ENCODE assay signal across 24 cellular contexts in the genomic region with DNA sequence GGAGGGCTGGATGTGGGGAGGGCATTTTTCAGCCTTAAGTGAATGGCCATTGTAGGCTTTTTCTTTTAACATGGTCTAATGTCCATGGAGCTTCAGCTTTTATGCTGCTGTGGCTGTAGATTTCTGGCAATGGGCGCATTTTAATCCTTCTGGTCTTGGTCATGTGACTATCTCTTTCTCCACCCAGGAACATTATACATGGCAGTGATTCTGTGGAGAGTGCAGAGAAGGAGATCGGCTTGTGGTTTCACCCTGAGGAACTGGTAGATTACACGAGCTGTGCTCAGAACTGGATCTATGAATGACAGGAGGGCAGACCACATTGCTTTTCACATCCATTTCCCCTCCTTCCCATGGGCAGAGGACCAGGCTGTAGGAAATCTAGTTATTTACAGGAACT. TPM values are rescaled to one million over a fixed set of nuclear protein-coding genes. Genes with fewer than 3 reads are reported as not detected.
DNase-seq lines count a peak whose midpoint lies in the region; ATAC-seq and TF ChIP-seq lines count a peak whose summit lies in the region.
"Had no signal": no experiment of that assay in that cellular context is flagged by ENCODE, and none has a peak within 500 bp of the region (broad histone marks: within the 10 kb centered on the region; RNA-seq: fewer than 3 reads in every experiment).

No MANE protein-coding gene starts in this region.

- no peak for TF ChIP-seq CTCF in mammary epithelial cell (conservative IDR thresholded peaks at IDR 0.05 in 1 of 2, IDR thresholded peaks at IDR 0.05 in 1 of 2; ENCODE audit: extremely low read depth in 1 of 2, insufficient read depth in 1 of 2, low read depth in 1 of 2, low read length in 2 of 2)

- peak overlapping the region; percentile 1 for H3K27ac Mint-ChIP-seq in activated CD4-positive, alpha-beta T cell treated with anti-CD3 and anti-CD28 coated beads for 36 hours
- H3K27ac Mint-ChIP-seq in activated naive CD8-positive, alpha-beta T cell treated with anti-CD3 and anti-CD28 coated beads, Interleukin-2, amount 50 U/mL, for 24 hours = peak overlapping the region; percentile 23
- H3K27ac Mint-ChIP-seq in activated naive CD8-positive, alpha-beta T cell treated with anti-CD3 and anti-CD28 coated beads for 36 hours = no peak overlapping the region

- no peak overlapping the region for H3K9ac ChIP-seq in mammary epithelial cell (ENCODE audit: insufficient read depth, low read length)
- H3K9ac ChIP-seq: BLaER1 treated with 17β-estradiol and CSF1 and Interleukin-3, amounts not matched to agents 10 nM and 100 nM had no signal

- no peak for ATAC-seq in activated CD4-positive, alpha-beta T cell treated with anti-CD3 and anti-CD28 coated beads for 36 hours
- ATAC-seq in activated naive CD8-positive, alpha-beta T cell treated with anti-CD3 and anti-CD28 coated beads, Interleukin-2, amount 50 U/mL, for 24 hours = no peak
- no peak for ATAC-seq in HG02763 (IDR thresholded peaks at IDR 0.05; ENCODE audit: unreplicated experiment)
- ATAC-seq: Right ventricle myocardium inferior had no signal

- H3K79me2 ChIP-seq in mammary epithelial cell (ENCODE audit: insufficient read depth, low read length) = peaks cover 49% of the 10 kb centered on the region

- H3K36me3 Mint-ChIP-seq in activated CD4-positive, alpha-beta T cell treated with anti-CD3 and anti-CD28 coated beads for 36 hours (ENCODE audit: low read depth) = peaks cover 69% of the 10 kb centered on the region
- H3K36me3 Mint-ChIP-seq in activated naive CD8-positive, alpha-beta T cell treated with anti-CD3 and anti-CD28 coated beads, Interleukin-2, amount 50 U/mL, for 24 hours (ENCODE audit: low read depth) = peaks cover 64% of the 10 kb centered on the region
- H3K36me3 Mint-ChIP-seq in activated naive CD8-positive, alpha-beta T cell treated with anti-CD3 and anti-CD28 coated beads for 36 hours = peaks cover 55% of the 10 kb centered on the region

- CTCF ChIA-PET in activated CD4-positive, alpha-beta T cell treated with anti-CD3 and anti-CD28 coated beads for 36 hours (lab: Charles Lee) = interaction anchor here (0.6 to 2.4 kb wide), 2 partner anchors 8 to 46 kb away, joined by 3 to 15 read pairs; a partner anchor contains a TSS
- CTCF ChIA-PET in mammary epithelial cell (lab: Charles Lee; ENCODE audit: low non-redundant PET) = no interaction called here

- H3K4me2 ChIP-seq in mammary epithelial cell (ENCODE audit: insufficient read depth, low read depth, low read length) = no peak overlapping the region
- H3K4me2 ChIP-seq: BLaER1 treated with 17β-estradiol and CSF1 and Interleukin-3, amounts not matched to agents 10 nM and 100 nM had no signal

- dilution Hi-C loops in mammary epithelial cell (cut with HindIII; ENCODE audit: low sequenced_read_pairs) = no loop called here

- H3K36me3 ChIP-seq in mammary epithelial cell (ENCODE audit: insufficient read depth, low read length) = peaks cover 30% of the 10 kb centered on the region

- no peak overlapping the region for H3K4me3 ChIP-seq in mammary epithelial cell (replicated peaks in 1 of 3; ENCODE audit: insufficient read depth in 1 of 3, low read depth in 2 of 3, low read length in 3 of 3)
- H3K4me3 ChIP-seq: BLaER1 treated with 17β-estradiol and CSF1 and Interleukin-3, amounts not matched to agents 10 nM and 100 nM; SJSA1 had no signal

- POLR2A ChIA-PET in activated CD4-positive, alpha-beta T cell treated with anti-CD3 and anti-CD28 coated beads for 36 hours (lab: Charles Lee) = interaction anchor here (0.7 to 2.6 kb wide), 2 partner anchors 8 to 121 kb away, joined by 4 to 15 read pairs; a partner anchor contains a TSS

- no peak for DNase-seq in activated CD4-positive, alpha-beta T cell treated with anti-CD3 and anti-CD28 coated beads for 36 hours
- no peak for DNase-seq in activated CD4-positive, alpha-beta T cell treated with anti-CD3 and anti-CD28 coated beads, Interleukin-2, amount 50 U/mL, for 48 hours
- no peak for DNase-seq in activated naive CD8-positive, alpha-beta T cell treated with anti-CD3 and anti-CD28 coated beads, Interleukin-2, amount 50 U/mL, for 24 hours
- DNase-seq in activated naive CD8-positive, alpha-beta T cell treated with anti-CD3 and anti-CD28 coated beads for 36 hours = no peak
- DNase-seq in mammary epithelial cell (no peak), substantia nigra (lab: John Stamatoyannopoulos, UW) (no peak), NCI-H524 (lab: John Stamatoyannopoulos, UW) (no peak)
- DNase-seq: ACHN; CD4-positive, alpha-beta memory T cell; DMS153; GOT3; HCEC 1CT; KG1; NCI-H1105 treated with DMSO at 0.1 percent for 48 hours; NCI-H1694; NCI-H2081; NCI-H2171 treated with DMSO at 0.1 percent for 48 hours; NCI-H526; OCI-M1 had no signal

- H4K20me1 ChIP-seq in mammary epithelial cell (ENCODE audit: insufficient read depth, low read length) = no peaks in the 10 kb centered on the region

- peaks cover 11% of the 10 kb centered on the region for H3K4me1 ChIP-seq in mammary epithelial cell (ENCODE audit: insufficient read depth, low read length)

- no peaks in the 10 kb centered on the region for H3K27me3 ChIP-seq in mammary epithelial cell (ENCODE audit: insufficient read depth, low read length)
- H3K27me3 ChIP-seq: BLaER1 treated with 17β-estradiol and CSF1 and Interleukin-3, amounts not matched to agents 10 nM and 100 nM; SJSA1 had no signal

- no peaks in the 10 kb centered on the region for H3K27me3 Mint-ChIP-seq in activated CD4-positive, alpha-beta T cell treated with anti-CD3 and anti-CD28 coated beads for 36 hours
- H3K27me3 Mint-ChIP-seq in activated naive CD8-positive, alpha-beta T cell treated with anti-CD3 and anti-CD28 coated beads, Interleukin-2, amount 50 U/mL, for 24 hours = no peaks in the 10 kb centered on the region
- peaks cover 4% of the 10 kb centered on the region for H3K27me3 Mint-ChIP-seq in activated naive CD8-positive, alpha-beta T cell treated with anti-CD3 and anti-CD28 coated beads for 36 hours
- H3K27me3 Mint-ChIP-seq: CD4-positive, alpha-beta memory T cell had no signal

- in situ Hi-C loops in mammary epithelial cell (cut with MboI; ENCODE audit: low sequenced_read_pairs in 2 of 2) = loop anchor here in 1 of 2 donors (25.0 kb wide), 1 partner anchor 324 kb away; a partner anchor contains a TSS

- H2AFZ ChIP-seq in mammary epithelial cell (ENCODE audit: low read depth, low read length) = no peak overlapping the region

- BruUV-seq in mammary epithelial cell (replicated peaks; lab: Mats Ljungman, UMichigan) = TSS peak; percentile 19

- H3K9me3 Mint-ChIP-seq in activated CD4-positive, alpha-beta T cell treated with anti-CD3 and anti-CD28 coated beads for 36 hours (ENCODE audit: low read depth) = no peaks in the 10 kb centered on the region
- no peaks in the 10 kb centered on the region for H3K9me3 Mint-ChIP-seq in activated naive CD8-positive, alpha-beta T cell treated with anti-CD3 and anti-CD28 coated beads, Interleukin-2, amount 50 U/mL, for 24 hours
- H3K9me3 Mint-ChIP-seq in activated naive CD8-positive, alpha-beta T cell treated with anti-CD3 and anti-CD28 coated beads for 36 hours = no peaks in the 10 kb centered on the region

- H3K4me1 Mint-ChIP-seq in activated CD4-positive, alpha-beta T cell treated with anti-CD3 and anti-CD28 coated beads for 36 hours = peaks cover 21% of the 10 kb centered on the region
- peaks cover 28% of the 10 kb centered on the region for H3K4me1 Mint-ChIP-seq in activated naive CD8-positive, alpha-beta T cell treated with anti-CD3 and anti-CD28 coated beads, Interleukin-2, amount 50 U/mL, for 24 hours
- H3K4me1 Mint-ChIP-seq in activated naive CD8-positive, alpha-beta T cell treated with anti-CD3 and anti-CD28 coated beads for 36 hours = peaks cover 27% of the 10 kb centered on the region

- no peak overlapping the region for H3K4me3 Mint-ChIP-seq in activated CD4-positive, alpha-beta T cell treated with anti-CD3 and anti-CD28 coated beads for 36 hours
- H3K4me3 Mint-ChIP-seq in activated naive CD8-positive, alpha-beta T cell treated with anti-CD3 and anti-CD28 coated beads, Interleukin-2, amount 50 U/mL, for 24 hours = no peak overlapping the region
- H3K4me3 Mint-ChIP-seq in activated naive CD8-positive, alpha-beta T cell treated with anti-CD3 and anti-CD28 coated beads for 36 hours = no peak overlapping the region
- H3K4me3 Mint-ChIP-seq: CD4-positive, alpha-beta memory T cell had no signal

- 95% methylated on average over 3 of the region's 3 CpGs for WGBS in mammary epithelial cell (ENCODE audit: low coverage, missing lambda C conversion rate)

- H3K27ac ChIP-seq in mammary epithelial cell (ENCODE audit: insufficient read depth, low read depth, low read length) (no peak overlapping the region), substantia nigra (ENCODE audit: low read depth, low read length, poor library complexity, severe bottlenecking) (no peak overlapping the region)
- H3K27ac ChIP-seq: 22Rv1; BLaER1 treated with 17β-estradiol and CSF1 and Interleukin-3, amounts not matched to agents 10 nM and 100 nM; SJSA1 had no signal

- intact Hi-C loops in activated CD4-positive, alpha-beta T cell treated with anti-CD3 and anti-CD28 coated beads for 36 hours (cut with DNase I, micrococcal nuclease) = no loop called here
- intact Hi-C loops in mammary epithelial cell (cut with micrococcal nuclease) = no loop called here

- H3K9me3 ChIP-seq in mammary epithelial cell (replicated peaks; ENCODE audit: insufficient read depth, low read length) = no peaks in the 10 kb centered on the region
- H3K9me3 ChIP-seq: BLaER1 treated with 17β-estradiol and CSF1 and Interleukin-3, amounts not matched to agents 10 nM and 100 nM; SJSA1 had no signal

RNA-seq across cellular contexts. Expression of a gene that starts 4.7 kb away (rescaled TPM):
- 100 to 1,000 TPM; 703 to 827 TPM for total RNA-seq in activated CD4-positive, alpha-beta T cell treated with anti-CD3 and anti-CD28 coated beads for 36 hours
- total RNA-seq in activated naive CD8-positive, alpha-beta T cell treated with anti-CD3 and anti-CD28 coated beads for 36 hours = 100 to 1,000 TPM; 983 to 986 TPM
- total RNA-seq in mammary epithelial cell = 100 to 1,000 TPM; 469 to 832 TPM
- polyA plus RNA-seq in mammary epithelial cell = 999 TPM
- 274 TPM for polyA minus RNA-seq in mammary epithelial cell

RNA-seq across cellular contexts. Expression of a gene that starts 8.2 kb away (rescaled TPM):
- total RNA-seq in activated CD4-positive, alpha-beta T cell treated with anti-CD3 and anti-CD28 coated beads for 36 hours = 100 to 1,000 TPM; 293 to 310 TPM
- total RNA-seq in activated naive CD8-positive, alpha-beta T cell treated with anti-CD3 and anti-CD28 coated beads for 36 hours = 100 to 1,000 TPM; 409 to 418 TPM
- 100 to 1,000 TPM in 1 of 2 donors, 10 to 100 TPM in 1; 47.7 to 180 TPM for total RNA-seq in mammary epithelial cell
- 392 TPM for polyA plus RNA-seq in mammary epithelial cell
- polyA minus RNA-seq in mammary epithelial cell = 43.2 TPM

RNA-seq across cellular contexts. Expression of a gene that starts 40.9 kb away (rescaled TPM):
- 10 to 100 TPM; 48.0 to 88.2 TPM for total RNA-seq in activated CD4-positive, alpha-beta T cell treated with anti-CD3 and anti-CD28 coated beads for 36 hours
- total RNA-seq in activated naive CD8-positive, alpha-beta T cell treated with anti-CD3 and anti-CD28 coated beads for 36 hours = 10 to 100 TPM; 27.4 to 30.2 TPM
- total RNA-seq in mammary epithelial cell = 10 to 100 TPM; 80.4 to 95.3 TPM
- 24.0 TPM for polyA plus RNA-seq in mammary epithelial cell
- 90.9 TPM for polyA minus RNA-seq in mammary epithelial cell
